Comparison of ENCODE assay signal across 8 cellular contexts in the genomic region with DNA sequence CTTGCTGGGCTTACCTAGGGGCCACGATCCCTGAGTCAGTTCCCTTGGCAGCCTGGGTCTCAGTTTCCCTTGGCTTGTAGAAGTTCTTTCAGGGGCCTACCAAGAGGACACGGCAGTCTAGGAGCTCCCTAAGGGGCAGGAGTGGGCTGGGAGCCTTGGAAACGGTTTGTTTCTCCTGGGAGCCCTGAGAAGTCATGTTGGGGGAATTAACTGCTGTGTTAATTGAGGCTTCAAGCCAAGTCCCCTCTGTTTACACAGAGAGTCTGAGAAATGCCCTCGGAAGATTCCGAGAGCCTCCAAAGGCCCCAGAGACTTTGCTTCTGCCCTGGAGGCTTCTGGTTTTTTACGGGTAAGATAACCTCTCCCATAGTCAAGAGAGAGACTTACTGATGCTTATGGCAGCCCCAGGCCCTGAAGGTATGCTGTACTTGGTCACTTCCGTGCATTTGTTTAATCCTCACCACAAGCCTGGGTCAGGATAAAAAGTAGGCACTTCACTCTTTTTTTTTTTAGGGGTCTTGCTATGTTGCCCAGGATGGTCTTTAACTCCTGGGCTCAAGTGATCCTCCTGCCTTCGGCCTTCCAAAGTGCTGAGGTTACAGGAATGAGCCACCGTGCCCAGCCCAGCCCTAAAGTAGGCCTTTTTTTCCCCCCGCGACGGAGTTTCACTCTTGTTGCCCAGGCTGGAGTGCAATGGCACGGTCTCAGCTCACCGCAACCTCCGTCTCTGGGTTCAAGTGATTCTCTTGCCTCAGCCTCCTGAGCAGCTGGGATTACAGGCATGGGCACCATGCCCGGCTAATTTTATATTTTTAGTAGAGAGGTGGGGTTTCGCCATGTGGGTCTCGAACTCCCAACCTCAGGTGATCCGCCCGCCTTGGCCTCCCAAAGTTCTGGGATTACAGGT. TPM values are rescaled to one million over a fixed set of nuclear protein-coding genes. Genes with fewer than 3 reads are reported as not detected.
DNase-seq lines count a peak whose midpoint lies in the region; ATAC-seq, FAIRE-seq and TF ChIP-seq lines count a peak whose summit lies in the region.

No MANE protein-coding gene starts in this region.

- H3K27ac ChIP-seq in GM12878 (ENCODE audit: control insufficient read depth, insufficient read depth) (0 out of 2 replicates have a peak overlapping the region, but pooled peaks have one; percentile 85), lung (ENCODE audit: low read depth in 1 of 2, low read length in 1 of 2) (peak overlapping the region; percentile 79 to 94), upper lobe of left lung (peak overlapping the region; percentile 97 to 98 (median 98))

- no peak for TF ChIP-seq POLR2A in GM12878 (IDR thresholded peaks at IDR 0.05; ENCODE audit: low read depth, low read length)
- no peak for TF ChIP-seq POLR2A in upper lobe of left lung (IDR thresholded peaks at IDR 0.05)

- FAIRE-seq in GM12878 (lab: Jason Lieb, UNC), result no peak

- H3K4me3 Mint-ChIP-seq in activated T-cell treated with anti-CD3 and anti-CD28 coated beads, Interleukin-2, amount 50 U/mL, for 72 hours, result peak overlapping the region; percentile 77 to 89

- H3K4me2 ChIP-seq in GM12878 (ENCODE audit: control insufficient read depth, insufficient read depth), result peak overlapping the region; percentile 94

- no peak for TF ChIP-seq RAD21 in GM12878 (IDR thresholded peaks at IDR 0.05; ENCODE audit: insufficient read depth, low read depth, low read length)

- H3K4me1 ChIP-seq in GM12878 (ENCODE audit: control insufficient read depth, insufficient read depth, low read length) (peaks cover 58% of the 10 kb centered on the region), lung (ENCODE audit: control insufficient read depth in 2 of 2, insufficient read depth in 2 of 2, low read length in 2 of 2) (peaks cover 5 to 21% of the 10 kb centered on the region in 2 donors), upper lobe of left lung (peaks cover 55 to 90% (median 80%) of the 10 kb centered on the region in 4 donors)

- CTCF ChIA-PET in GM12878 (lab: Yijun Ruan, JAX), result interaction anchor here (0.6 to 2.1 kb wide), 3 partner anchors 10 to 61 kb away, joined by 3 to 10 read pairs (median 3); no protein-coding TSS in a partner anchor

- 93% methylated on average over 20 of the region's 20 CpGs for WGBS in GM12878 (ENCODE audit: insufficient coverage, insufficient replicate concordance, low lambda C conversion rate, missing lambda C conversion rate)
- 75 to 76% methylated on average over 20 of the region's 20 CpGs for WGBS in lung, 2 donors
- WGBS in upper lobe of left lung, 2 donors, result 77 to 79% methylated on average over 17 to 20 of the region's 20 CpGs

- SMC1A ChIA-PET in GM12878 (lab: Charles Lee; ENCODE audit: uncharacterized antibody, unreplicated experiment), result interaction anchor here (1.4 to 2.1 kb wide), 3 partner anchors 10 to 14 kb away, joined by 3 to 8 read pairs (median 3); no protein-coding TSS in a partner anchor

- no peak for TF ChIP-seq CTCF in GM12878 (IDR thresholded peaks at IDR 0.05 in 2 of 3, conservative IDR thresholded peaks at IDR 0.05 in 1 of 3; ENCODE audit: control insufficient read depth in 2 of 3, extremely low read depth in 1 of 3, insufficient read depth in 1 of 3, low read depth in 3 of 3, low read length in 3 of 3)
- TF ChIP-seq CTCF in lung (IDR thresholded peaks at IDR 0.05; ENCODE audit: control extremely low read depth, extremely low read depth), result no peak
- no peak for TF ChIP-seq CTCF in upper lobe of left lung (IDR thresholded peaks at IDR 0.05)

- H4K20me1 ChIP-seq in GM12878 (ENCODE audit: control insufficient read depth, insufficient read depth), result no peaks in the 10 kb centered on the region

- no peak for ATAC-seq in activated T-cell treated with anti-CD3 and anti-CD28 coated beads, Interleukin-2, amount 50 U/mL, for 72 hours (replicated peaks in 1 of 2)
- ATAC-seq in GM12878 (no peak), lung (ENCODE audit: insufficient read depth, low FRiP score) (no peak), upper lobe of left lung (ENCODE audit: low FRiP score in 2 of 2) (no peak), GM19351 (IDR thresholded peaks at IDR 0.05; ENCODE audit: unreplicated experiment) (no peak)

- peaks cover 72% of the 10 kb centered on the region for H3K4me1 Mint-ChIP-seq in activated T-cell treated with anti-CD3 and anti-CD28 coated beads, Interleukin-2, amount 50 U/mL, for 72 hours (ENCODE audit: low read depth)

- peak overlapping the region; percentile 67 for H3K27ac Mint-ChIP-seq in activated T-cell treated with anti-CD3 and anti-CD28 coated beads, Interleukin-2, amount 50 U/mL, for 72 hours

- RAD21 ChIA-PET in GM12878 (lab: Charles Lee; ENCODE audit: unreplicated experiment), result interaction anchor here (0.5 to 5.3 kb wide), 5 partner anchors 9 to 707 kb away, joined by 3 to 39 read pairs (median 17); no protein-coding TSS in a partner anchor

- DNase-seq in activated T-cell treated with anti-CD3 and anti-CD28 coated beads, Interleukin-2, amount 50 U/mL, for 72 hours, result no peak
- no peak for DNase-seq in activated T-cell treated with anti-CD3 and anti-CD28 coated beads, Interleukin-2, amount 50 U/mL, for 1 hour
- DNase-seq in GM12878 (ENCODE audit: low read depth, low spot score) (no peak), lung (ENCODE audit: low spot score) (no peak), upper lobe of left lung (no peak), EL (no peak)
- no peak for DNase-seq in stimulated activated naive CD4-positive, alpha-beta T cell (lab: John Stamatoyannopoulos, UW)

- H3K4me3 ChIP-seq in GM12878, result no peak overlapping the region
- H3K4me3 ChIP-seq in lung, result no peak overlapping the region
- no peak overlapping the region for H3K4me3 ChIP-seq in upper lobe of left lung

- peak overlapping the region; percentile 46; the same call in 1 of the 2 replicates for H3K9ac ChIP-seq in GM12878 (ENCODE audit: control insufficient read depth, insufficient read depth, low read length)

- in situ Hi-C loops in GM12878 (cut with MboI), result loop anchor here (10.0 to 25.0 kb wide), 2 partner anchors 849 to 1578 kb away; partner anchors contain the start of genes ACP5 and ZNF627

- H3K36me3 Mint-ChIP-seq in activated T-cell treated with anti-CD3 and anti-CD28 coated beads, Interleukin-2, amount 50 U/mL, for 72 hours (ENCODE audit: insufficient read depth in 2 of 2), result peaks cover 0 to 2% of the 10 kb centered on the region in 2 donors

- no peaks in the 10 kb centered on the region for H3K27me3 ChIP-seq in GM12878 (replicated peaks in 1 of 2; ENCODE audit: control insufficient read depth in 2 of 2, insufficient read depth in 2 of 2, low read length in 1 of 2)
- H3K27me3 ChIP-seq in lung (ENCODE audit: control insufficient read depth, insufficient read depth), result no peaks in the 10 kb centered on the region
- H3K27me3 ChIP-seq in upper lobe of left lung, result no peaks in the 10 kb centered on the region

- H3K9me3 ChIP-seq in GM12878 (replicated peaks; ENCODE audit: control insufficient read depth, insufficient read depth, low read length) (no peaks in the 10 kb centered on the region), lung (ENCODE audit: control insufficient read depth in 2 of 2, insufficient read depth in 1 of 2, low read length in 1 of 2) (no peaks in the 10 kb centered on the region), upper lobe of left lung (no peaks in the 10 kb centered on the region)

- H3K79me2 ChIP-seq in GM12878 (ENCODE audit: control insufficient read depth, insufficient read depth, low read length), result no peaks in the 10 kb centered on the region

- no peaks in the 10 kb centered on the region for H3K27me3 Mint-ChIP-seq in activated T-cell treated with anti-CD3 and anti-CD28 coated beads, Interleukin-2, amount 50 U/mL, for 72 hours (ENCODE audit: low read depth)

- H3K9me3 Mint-ChIP-seq in activated T-cell treated with anti-CD3 and anti-CD28 coated beads, Interleukin-2, amount 50 U/mL, for 72 hours, result no peaks in the 10 kb centered on the region

- BruUV-seq in GM12878 (replicated peaks; lab: Mats Ljungman, UMichigan), result no TSS peak

- H2AFZ ChIP-seq in GM12878 (ENCODE audit: control insufficient read depth, low read depth, low read length), result peak overlapping the region; percentile 76; the same call in 1 of the 2 replicates

- POLR2A ChIA-PET in GM12878 (lab: Charles Lee), result interaction anchor here (0.5 to 5.4 kb wide), 9 partner anchors 10 to 683 kb away, joined by 3 to 41 read pairs (median 4); no protein-coding TSS in a partner anchor

- TF ChIP-seq EP300 in GM12878 (IDR thresholded peaks at IDR 0.05; ENCODE audit: borderline replicate concordance in 1 of 2, control insufficient read depth in 1 of 2, low read depth in 2 of 2, low read length in 2 of 2) (no peak), upper lobe of left lung (IDR thresholded peaks at IDR 0.05) (no peak)

- intact Hi-C loops in GM12878 (cut with micrococcal nuclease; ENCODE audit: unreplicated experiment), result no loop called here

- H3K36me3 ChIP-seq in GM12878 (ENCODE audit: control insufficient read depth in 2 of 2, insufficient read depth in 2 of 2, low read length in 1 of 2) (no peaks in the 10 kb centered on the region), lung (ENCODE audit: control insufficient read depth in 2 of 2, insufficient read depth in 2 of 2, low read length in 2 of 2) (no peaks in the 10 kb centered on the region), upper lobe of left lung (no peaks in the 10 kb centered on the region)

RNA-seq across cellular contexts. Expression of gene IER2, which starts 15.1 kb away (rescaled TPM):
- 100 to 1,000 TPM; 168 to 184 TPM for total RNA-seq in activated T-cell treated with anti-CD3 and anti-CD28 coated beads, Interleukin-2, amount 50 U/mL, for 72 hours
- total RNA-seq in GM12878 (2013; cell fraction: nucleolus; rRNA removed), result 41.4 and 51.6 TPM in 2 replicates
- total RNA-seq in GM12878 (2014; rRNA removed) (26.0 and 31.9 TPM in 2 replicates), GM12878 (2014; rRNA removed; fragmentation: Illumina TruSeq; extraction: Trizol) (9.1 and 9.5 TPM in 2 replicates), GM12878 (2021) (94.5 and 97.2 TPM in 2 replicates), lung (10 to 100 TPM; 29.8 to 93.5 TPM), upper lobe of left lung (100 to 1,000 TPM in 4 of 6 donors, 10 to 100 TPM in 2; 94.3 to 246 (median 129) TPM)
- 9.8 TPM for polyA plus RNA-seq in GM12878 (2011; ENCODE audit: low read depth)
- polyA plus RNA-seq in GM12878 (2011; rRNA removed) (11.2 and 17.9 TPM in 2 replicates), GM12878 (2014; fragmentation: Illumina TruSeq; extraction: Trizol) (7.7 and 13.2 TPM in 2 replicates), GM12878 (2014; fragmentation: Nextera tagmentation; extraction: Ambion mirVana) (1 to 10 TPM; 2.8 to 9.3 TPM), GM12878 (2014; rRNA removed) (56.0 and 65.3 TPM in 2 replicates), GM12878 (2016; fragmentation: Nextera tagmentation; extraction: Ambion mirVana) (10 to 100 TPM; 75.6 to 81.7 TPM), lung (100 to 1,000 TPM in 1 of 2 donors, 10 to 100 TPM in 1; 92.5 to 242 TPM)
- 36.0 and 41.6 TPM in 2 replicates for polyA plus RNA-seq in GM12878 (2011; cell fraction: cytosol; rRNA removed)
- 127 and 170 TPM in 2 replicates for polyA plus RNA-seq in GM12878 (2011; cell fraction: nucleus; rRNA removed)
- 54.9 and 64.6 TPM in 2 replicates for polyA plus RNA-seq in GM12878 (2012)
- polyA minus RNA-seq in GM12878 (2011; rRNA and poly(A)+ RNA removed), result 5.2 and 11.3 TPM in 2 replicates
- 12.3 and 14.0 TPM in 2 replicates for polyA minus RNA-seq in GM12878 (2011; cell fraction: cytosol; rRNA and poly(A)+ RNA removed)
- polyA minus RNA-seq in GM12878 (2011; cell fraction: nucleus; rRNA and poly(A)+ RNA removed), result 35.5 and 63.1 TPM in 2 replicates

RNA-seq across cellular contexts. Expression of gene STX10, which starts 15.2 kb away (rescaled TPM):
- total RNA-seq in activated T-cell treated with anti-CD3 and anti-CD28 coated beads, Interleukin-2, amount 50 U/mL, for 72 hours, result 10 to 100 TPM; 73.9 to 89.9 TPM
- total RNA-seq in GM12878 (2013; cell fraction: nucleolus; rRNA removed), result 13.8 and 18.2 TPM in 2 replicates
- total RNA-seq in GM12878 (2014; rRNA removed), result 56.2 and 59.0 TPM in 2 replicates
- 36.3 and 38.4 TPM in 2 replicates for total RNA-seq in GM12878 (2014; rRNA removed; fragmentation: Illumina TruSeq; extraction: Trizol)
- total RNA-seq in GM12878 (2021), result 57.0 and 59.2 TPM in 2 replicates
- polyA plus RNA-seq in GM12878 (2011; ENCODE audit: low read depth), result 20.8 TPM
- polyA plus RNA-seq in GM12878 (2011; rRNA removed), result 32.1 and 47.5 TPM in 2 replicates
- polyA plus RNA-seq in GM12878 (2011; cell fraction: cytosol; rRNA removed), result 62.2 and 75.9 TPM in 2 replicates
- 132 and 139 TPM in 2 replicates for polyA plus RNA-seq in GM12878 (2011; cell fraction: nucleus; rRNA removed)
- polyA plus RNA-seq in GM12878 (2012), result 38.6 and 38.9 TPM in 2 replicates
- 7.4 and 33.7 TPM in 2 replicates for polyA plus RNA-seq in GM12878 (2014; fragmentation: Illumina TruSeq; extraction: Trizol)
- 1 to 10 TPM in 1 of 2 experiments, under 1 TPM in 1; 0.56 to 3.7 TPM for polyA plus RNA-seq in GM12878 (2014; fragmentation: Nextera tagmentation; extraction: Ambion mirVana)
- 76.1 and 78.9 TPM in 2 replicates for polyA plus RNA-seq in GM12878 (2014; rRNA removed)
- 10 to 100 TPM; 47.7 to 50.4 TPM for polyA plus RNA-seq in GM12878 (2016; fragmentation: Nextera tagmentation; extraction: Ambion mirVana)
- polyA minus RNA-seq in GM12878 (2011; rRNA and poly(A)+ RNA removed), result 21.1 and 22.4 TPM in 2 replicates
- polyA minus RNA-seq in GM12878 (2011; cell fraction: cytosol; rRNA and poly(A)+ RNA removed), result 15.5 and 18.8 TPM in 2 replicates
- 8.9 TPM in 2 replicates for polyA minus RNA-seq in GM12878 (2011; cell fraction: nucleus; rRNA and poly(A)+ RNA removed)
- 10 to 100 TPM; 45.8 to 94.3 TPM for total RNA-seq in lung
- 100 to 1,000 TPM; 128 to 136 TPM for polyA plus RNA-seq in lung
- total RNA-seq in upper lobe of left lung, result 100 to 1,000 TPM in 4 of 6 donors, 10 to 100 TPM in 2; 80.0 to 348 (median 107) TPM

RNA-seq across cellular contexts. Expression of gene NACC1, which starts 47.3 kb away (rescaled TPM):
- 10 to 100 TPM; 53.6 to 76.0 TPM for total RNA-seq in activated T-cell treated with anti-CD3 and anti-CD28 coated beads, Interleukin-2, amount 50 U/mL, for 72 hours
- total RNA-seq in GM12878 (2013; cell fraction: nucleolus; rRNA removed), result 33.8 and 36.7 TPM in 2 replicates
- total RNA-seq in GM12878 (2014; rRNA removed), result 53.0 and 68.5 TPM in 2 replicates
- total RNA-seq in GM12878 (2014; rRNA removed; fragmentation: Illumina TruSeq; extraction: Trizol), result 16.2 and 19.6 TPM in 2 replicates
- 116 and 120 TPM in 2 replicates for total RNA-seq in GM12878 (2021)
- polyA plus RNA-seq in GM12878 (2011; ENCODE audit: low read depth), result 14.2 TPM
- polyA plus RNA-seq in GM12878 (2011; rRNA removed), result 9.4 and 32.3 TPM in 2 replicates
- 75.3 and 119 TPM in 2 replicates for polyA plus RNA-seq in GM12878 (2011; cell fraction: cytosol; rRNA removed)
- 75.5 and 139 TPM in 2 replicates for polyA plus RNA-seq in GM12878 (2011; cell fraction: nucleus; rRNA removed)
- polyA plus RNA-seq in GM12878 (2012), result 32.6 and 35.0 TPM in 2 replicates
- 6.1 and 18.8 TPM in 2 replicates for polyA plus RNA-seq in GM12878 (2014; fragmentation: Illumina TruSeq; extraction: Trizol)
- polyA plus RNA-seq in GM12878 (2014; fragmentation: Nextera tagmentation; extraction: Ambion mirVana), result under 1 TPM; 0.18 to 0.27 TPM
- 86.1 and 89.6 TPM in 2 replicates for polyA plus RNA-seq in GM12878 (2014; rRNA removed)
- polyA plus RNA-seq in GM12878 (2016; fragmentation: Nextera tagmentation; extraction: Ambion mirVana), result 1 to 10 TPM; 2.0 to 3.0 TPM
- 74.5 and 114 TPM in 2 replicates for polyA minus RNA-seq in GM12878 (2011; rRNA and poly(A)+ RNA removed)
- polyA minus RNA-seq in GM12878 (2011; cell fraction: cytosol; rRNA and poly(A)+ RNA removed), result 50.9 and 52.6 TPM in 2 replicates
- polyA minus RNA-seq in GM12878 (2011; cell fraction: nucleus; rRNA and poly(A)+ RNA removed), result 12.9 and 21.6 TPM in 2 replicates
- 10 to 100 TPM; 18.4 to 94.8 TPM for total RNA-seq in lung
- 10 to 100 TPM; 51.6 to 64.9 TPM for polyA plus RNA-seq in lung
- total RNA-seq in upper lobe of left lung, result 10 to 100 TPM; 22.0 to 96.1 (median 55.7) TPM

RNA-seq across cellular contexts. Expression of gene TRMT1, which starts 48.8 kb away (rescaled TPM):
- total RNA-seq in activated T-cell treated with anti-CD3 and anti-CD28 coated beads, Interleukin-2, amount 50 U/mL, for 72 hours, result 10 to 100 TPM; 41.0 to 46.0 TPM
- total RNA-seq in GM12878 (2013; cell fraction: nucleolus; rRNA removed), result 57.7 and 66.1 TPM in 2 replicates
- 33.7 and 37.0 TPM in 2 replicates for total RNA-seq in GM12878 (2014; rRNA removed)
- total RNA-seq in GM12878 (2014; rRNA removed; fragmentation: Illumina TruSeq; extraction: Trizol), result 16.1 and 18.8 TPM in 2 replicates
- total RNA-seq in GM12878 (2021), result 51.4 and 53.1 TPM in 2 replicates
- polyA plus RNA-seq in GM12878 (2011; ENCODE audit: low read depth), result 15.2 TPM
- polyA plus RNA-seq in GM12878 (2011; rRNA removed), result 18.4 and 29.5 TPM in 2 replicates
- 43.7 and 65.4 TPM in 2 replicates for polyA plus RNA-seq in GM12878 (2011; cell fraction: cytosol; rRNA removed)
- 346 and 425 TPM in 2 replicates for polyA plus RNA-seq in GM12878 (2011; cell fraction: nucleus; rRNA removed)
- polyA plus RNA-seq in GM12878 (2012), result 31.0 and 36.9 TPM in 2 replicates
- 11.3 and 32.5 TPM in 2 replicates for polyA plus RNA-seq in GM12878 (2014; fragmentation: Illumina TruSeq; extraction: Trizol)
- 1 to 10 TPM; 3.4 to 4.5 TPM for polyA plus RNA-seq in GM12878 (2014; fragmentation: Nextera tagmentation; extraction: Ambion mirVana)
- 64.7 and 68.8 TPM in 2 replicates for polyA plus RNA-seq in GM12878 (2014; rRNA removed)
- polyA plus RNA-seq in GM12878 (2016; fragmentation: Nextera tagmentation; extraction: Ambion mirVana), result 10 to 100 TPM; 52.6 to 56.3 TPM
- polyA minus RNA-seq in GM12878 (2011; rRNA and poly(A)+ RNA removed), result 17.3 and 34.2 TPM in 2 replicates
- polyA minus RNA-seq in GM12878 (2011; cell fraction: cytosol; rRNA and poly(A)+ RNA removed), result 17.8 and 33.2 TPM in 2 replicates
- 36.4 and 46.4 TPM in 2 replicates for polyA minus RNA-seq in GM12878 (2011; cell fraction: nucleus; rRNA and poly(A)+ RNA removed)
- total RNA-seq in lung, result 10 to 100 TPM; 14.4 to 41.4 TPM
- polyA plus RNA-seq in lung, result 10 to 100 TPM; 46.1 to 48.2 TPM
- total RNA-seq in upper lobe of left lung, result 10 to 100 TPM; 27.2 to 92.2 (median 33.1) TPM
